In genomic region chr15:64686130-64686735, GRCh38 we compare ENCODE assay signal across 1 cellular context.
TF ChIP-seq lines count a peak whose summit lies in the region.

No MANE protein-coding gene starts in this region.

TF ChIP-seq in H1, 55 proteins besides CTCF, POLR2A, EP300 and RAD21 (continued from another document):
- TF ChIP-seq CHD7 (IDR thresholded peaks at IDR 0.05; ENCODE audit: insufficient replicate concordance, low read length) (no peak), BRCA1 (IDR thresholded peaks at IDR 0.05; ENCODE audit: low read depth, low read length) (no peak), SP2 (IDR thresholded peaks at IDR 0.05; ENCODE audit: low read length) (no peak), SP4 (IDR thresholded peaks at IDR 0.05; ENCODE audit: low read length) (no peak), RBBP5 (IDR thresholded peaks at IDR 0.05; ENCODE audit: borderline replicate concordance, low read depth, low read length) (no peak), RXRA (IDR thresholded peaks at IDR 0.05; ENCODE audit: insufficient read depth, low read depth, low read length) (no peak), SIX5 (IDR thresholded peaks at IDR 0.05; ENCODE audit: low read depth, low read length) (no peak), GTF2F1 (IDR thresholded peaks at IDR 0.05; ENCODE audit: borderline replicate concordance, low read depth, low read length) (no peak), POLR2AphosphoS5 (IDR thresholded peaks at IDR 0.05; ENCODE audit: low read depth, low read length) (no peak)
TF ChIP-seq in H1: peak in this region for 0.
